In the genomic region with DNA sequence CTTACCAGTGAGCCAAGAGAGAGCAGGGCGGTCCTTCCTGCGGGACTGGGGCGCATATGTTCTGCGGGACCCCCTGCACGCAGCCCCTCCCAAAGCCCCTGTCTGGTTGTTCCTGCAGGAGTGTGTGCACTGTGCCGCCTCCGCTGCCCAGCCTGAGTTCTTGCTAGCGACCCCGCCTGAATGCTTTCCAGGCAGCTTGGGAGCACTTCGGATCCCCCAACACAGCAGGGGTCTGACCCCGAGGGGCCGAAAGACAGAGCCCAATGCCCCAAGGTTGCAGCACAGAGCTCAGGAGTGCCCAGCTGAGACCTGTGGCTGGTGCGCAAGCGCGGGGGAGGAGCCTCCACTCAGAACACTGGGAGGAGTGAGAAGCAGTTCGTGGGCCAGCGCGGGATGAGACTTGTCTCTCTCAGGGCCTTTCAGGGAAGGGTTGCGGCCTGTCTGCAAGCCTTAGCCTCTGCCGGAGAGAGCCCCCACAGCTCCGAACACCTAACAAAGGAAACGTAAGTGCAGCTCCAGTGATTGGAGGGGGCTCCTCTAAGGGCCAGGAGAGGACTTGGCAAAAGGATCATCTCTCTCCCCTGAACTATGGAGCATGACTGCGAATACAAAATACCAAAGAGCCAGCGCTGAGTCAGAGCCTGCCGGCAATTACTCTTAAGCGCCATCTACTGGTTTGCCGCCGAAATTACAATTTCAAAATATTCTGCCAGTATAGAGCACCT, we compare ENCODE assay signal across 1 cellular context.
A peak's percentile ranks its signal among the peaks of the same experiment; 100 is the strongest.
TF ChIP-seq lines count a peak whose summit lies in the region.

No MANE protein-coding gene starts in this region.

TF ChIP-seq in GM12878, 131 proteins besides CTCF, POLR2A, EP300 and RAD21 (continued from another document and continues in another):
- TF ChIP-seq ZNF687 (IDR thresholded peaks at IDR 0.05), result peak; percentile 50; the same call in 1 of the 2 replicates
- no peak for TF ChIP-seq TARDBP (IDR thresholded peaks at IDR 0.05; ENCODE audit: borderline replicate concordance)
- peak; percentile 67 for TF ChIP-seq ATF7 (IDR thresholded peaks at IDR 0.05; ENCODE audit: low read depth)
- TF ChIP-seq, protein P1, sequence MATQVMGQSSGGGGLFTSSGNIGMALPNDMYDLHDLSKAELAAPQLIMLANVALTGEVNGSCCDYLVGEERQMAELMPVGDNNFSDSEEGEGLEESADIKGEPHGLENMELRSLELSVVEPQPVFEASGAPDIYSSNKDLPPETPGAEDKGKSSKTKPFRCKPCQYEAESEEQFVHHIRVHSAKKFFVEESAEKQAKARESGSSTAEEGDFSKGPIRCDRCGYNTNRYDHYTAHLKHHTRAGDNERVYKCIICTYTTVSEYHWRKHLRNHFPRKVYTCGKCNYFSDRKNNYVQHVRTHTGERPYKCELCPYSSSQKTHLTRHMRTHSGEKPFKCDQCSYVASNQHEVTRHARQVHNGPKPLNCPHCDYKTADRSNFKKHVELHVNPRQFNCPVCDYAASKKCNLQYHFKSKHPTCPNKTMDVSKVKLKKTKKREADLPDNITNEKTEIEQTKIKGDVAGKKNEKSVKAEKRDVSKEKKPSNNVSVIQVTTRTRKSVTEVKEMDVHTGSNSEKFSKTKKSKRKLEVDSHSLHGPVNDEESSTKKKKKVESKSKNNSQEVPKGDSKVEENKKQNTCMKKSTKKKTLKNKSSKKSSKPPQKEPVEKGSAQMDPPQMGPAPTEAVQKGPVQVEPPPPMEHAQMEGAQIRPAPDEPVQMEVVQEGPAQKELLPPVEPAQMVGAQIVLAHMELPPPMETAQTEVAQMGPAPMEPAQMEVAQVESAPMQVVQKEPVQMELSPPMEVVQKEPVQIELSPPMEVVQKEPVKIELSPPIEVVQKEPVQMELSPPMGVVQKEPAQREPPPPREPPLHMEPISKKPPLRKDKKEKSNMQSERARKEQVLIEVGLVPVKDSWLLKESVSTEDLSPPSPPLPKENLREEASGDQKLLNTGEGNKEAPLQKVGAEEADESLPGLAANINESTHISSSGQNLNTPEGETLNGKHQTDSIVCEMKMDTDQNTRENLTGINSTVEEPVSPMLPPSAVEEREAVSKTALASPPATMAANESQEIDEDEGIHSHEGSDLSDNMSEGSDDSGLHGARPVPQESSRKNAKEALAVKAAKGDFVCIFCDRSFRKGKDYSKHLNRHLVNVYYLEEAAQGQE (IDR thresholded peaks at IDR 0.05; ENCODE audit: low read depth, low read length), result no peak
- 0 out of 2 replicates have a peak, but pooled peaks have one; percentile 41 for TF ChIP-seq MTA2 (IDR thresholded peaks at IDR 0.05; ENCODE audit: low read depth)
- TF ChIP-seq FOXK2 (IDR thresholded peaks at IDR 0.05), result no peak
- TF ChIP-seq CHD4 (IDR thresholded peaks at IDR 0.05), result no peak
- TF ChIP-seq IKZF1 (conservative IDR thresholded peaks at IDR 0.05), result peak; percentile 76
- no peak for TF ChIP-seq ZNF274 (IDR thresholded peaks at IDR 0.05; ENCODE audit: insufficient read depth, insufficient read length)
- TF ChIP-seq RELA (IDR thresholded peaks at IDR 0.05; ENCODE audit: borderline replicate concordance, partially characterized antibody), result no peak
- peak; percentile 54 for TF ChIP-seq JUNB (IDR thresholded peaks at IDR 0.05)
- peak; percentile 76 for TF ChIP-seq MLLT1 (IDR thresholded peaks at IDR 0.05)
- peak; percentile 94 for TF ChIP-seq NBN (IDR thresholded peaks at IDR 0.05)
- peak; percentile 84 for TF ChIP-seq POLR2AphosphoS5 (IDR thresholded peaks at IDR 0.05; ENCODE audit: low read length)
- TF ChIP-seq DPF2 (IDR thresholded peaks at IDR 0.05), result peak; percentile 46; the same call in 1 of the 2 replicates
- no peak for TF ChIP-seq SUPT20H (IDR thresholded peaks at IDR 0.05; ENCODE audit: borderline replicate concordance, control insufficient read depth, low read depth, low read length)
- 0 out of 2 replicates have a peak, but pooled peaks have one; percentile 89 for TF ChIP-seq RB1 (IDR thresholded peaks at IDR 0.05; ENCODE audit: borderline replicate concordance)
- TF ChIP-seq, protein P2, sequence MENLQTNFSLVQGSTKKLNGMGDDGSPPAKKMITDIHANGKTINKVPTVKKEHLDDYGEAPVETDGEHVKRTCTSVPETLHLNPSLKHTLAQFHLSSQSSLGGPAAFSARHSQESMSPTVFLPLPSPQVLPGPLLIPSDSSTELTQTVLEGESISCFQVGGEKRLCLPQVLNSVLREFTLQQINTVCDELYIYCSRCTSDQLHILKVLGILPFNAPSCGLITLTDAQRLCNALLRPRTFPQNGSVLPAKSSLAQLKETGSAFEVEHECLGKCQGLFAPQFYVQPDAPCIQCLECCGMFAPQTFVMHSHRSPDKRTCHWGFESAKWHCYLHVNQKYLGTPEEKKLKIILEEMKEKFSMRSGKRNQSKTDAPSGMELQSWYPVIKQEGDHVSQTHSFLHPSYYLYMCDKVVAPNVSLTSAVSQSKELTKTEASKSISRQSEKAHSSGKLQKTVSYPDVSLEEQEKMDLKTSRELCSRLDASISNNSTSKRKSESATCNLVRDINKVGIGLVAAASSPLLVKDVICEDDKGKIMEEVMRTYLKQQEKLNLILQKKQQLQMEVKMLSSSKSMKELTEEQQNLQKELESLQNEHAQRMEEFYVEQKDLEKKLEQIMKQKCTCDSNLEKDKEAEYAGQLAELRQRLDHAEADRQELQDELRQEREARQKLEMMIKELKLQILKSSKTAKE (IDR thresholded peaks at IDR 0.05; ENCODE audit: low read depth, poor library complexity, severe bottlenecking), result peak; percentile 48
- no peak for TF ChIP-seq ZNF384 (IDR thresholded peaks at IDR 0.05; ENCODE audit: borderline replicate concordance, low read depth, low read length)
- TF ChIP-seq FOXM1 (IDR thresholded peaks at IDR 0.05; ENCODE audit: low read depth, low read length), result no peak
- TF ChIP-seq, protein P3, sequence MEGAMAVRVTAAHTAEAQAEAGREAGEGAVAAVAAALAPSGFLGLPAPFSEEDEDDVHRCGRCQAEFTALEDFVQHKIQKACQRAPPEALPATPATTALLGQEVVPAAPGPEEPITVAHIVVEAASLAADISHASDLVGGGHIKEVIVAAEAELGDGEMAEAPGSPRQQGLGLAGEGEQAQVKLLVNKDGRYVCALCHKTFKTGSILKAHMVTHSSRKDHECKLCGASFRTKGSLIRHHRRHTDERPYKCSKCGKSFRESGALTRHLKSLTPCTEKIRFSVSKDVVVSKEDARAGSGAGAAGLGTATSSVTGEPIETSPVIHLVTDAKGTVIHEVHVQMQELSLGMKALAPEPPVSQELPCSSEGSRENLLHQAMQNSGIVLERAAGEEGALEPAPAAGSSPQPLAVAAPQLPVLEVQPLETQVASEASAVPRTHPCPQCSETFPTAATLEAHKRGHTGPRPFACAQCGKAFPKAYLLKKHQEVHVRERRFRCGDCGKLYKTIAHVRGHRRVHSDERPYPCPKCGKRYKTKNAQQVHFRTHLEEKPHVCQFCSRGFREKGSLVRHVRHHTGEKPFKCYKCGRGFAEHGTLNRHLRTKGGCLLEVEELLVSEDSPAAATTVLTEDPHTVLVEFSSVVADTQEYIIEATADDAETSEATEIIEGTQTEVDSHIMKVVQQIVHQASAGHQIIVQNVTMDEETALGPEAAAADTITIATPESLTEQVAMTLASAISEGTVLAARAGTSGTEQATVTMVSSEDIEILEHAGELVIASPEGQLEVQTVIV (IDR thresholded peaks at IDR 0.05; ENCODE audit: borderline replicate concordance, partially characterized antibody), result no peak
- TF ChIP-seq MEF2B (IDR thresholded peaks at IDR 0.05; ENCODE audit: partially characterized antibody, poor library complexity, severe bottlenecking), result no peak
- no peak for TF ChIP-seq ZNF217 (IDR thresholded peaks at IDR 0.05)
- no peak for TF ChIP-seq ZNF24 (IDR thresholded peaks at IDR 0.05)
- TF ChIP-seq CBX3 (IDR thresholded peaks at IDR 0.05; ENCODE audit: borderline replicate concordance, low read depth), result no peak
- TF ChIP-seq SPI1 (IDR thresholded peaks at IDR 0.05; ENCODE audit: borderline replicate concordance, insufficient read depth, low read depth, low read length), result no peak
- TF ChIP-seq PAX5 (IDR thresholded peaks at IDR 0.05; ENCODE audit: borderline replicate concordance, low read depth, low read length), result peak; percentile 84
- TF ChIP-seq ZNF207 (IDR thresholded peaks at IDR 0.05; ENCODE audit: borderline replicate concordance), result peak; percentile 44; the same call in 1 of the 2 replicates
- peak; percentile 75 for TF ChIP-seq KLF5 (IDR thresholded peaks at IDR 0.05; ENCODE audit: partially characterized antibody)
- TF ChIP-seq YY1 (IDR thresholded peaks at IDR 0.05; ENCODE audit: low read depth, low read length), result 0 out of 2 replicates have a peak, but pooled peaks have one; percentile 66
- TF ChIP-seq CBFB (IDR thresholded peaks at IDR 0.05; ENCODE audit: low read depth), result peak; percentile 58
- peak; percentile 64 to 71; a peak in 1 of 4 replicates for TF ChIP-seq IKZF2 (IDR thresholded peaks at IDR 0.05)
- TF ChIP-seq ZNF592 (IDR thresholded peaks at IDR 0.05), result no peak
- 0 out of 2 replicates have a peak, but pooled peaks have one; percentile 51 for TF ChIP-seq WRNIP1 (IDR thresholded peaks at IDR 0.05; ENCODE audit: borderline replicate concordance, low read depth, low read length)
- no peak for TF ChIP-seq ZBED1 (IDR thresholded peaks at IDR 0.05; ENCODE audit: borderline replicate concordance)
- no peak for TF ChIP-seq STAT3 (IDR thresholded peaks at IDR 0.05; ENCODE audit: low read depth, low read length)
- peak; percentile 13; the same call in 1 of the 2 replicates for TF ChIP-seq TCF12 (IDR thresholded peaks at IDR 0.05; ENCODE audit: low read depth, low read length)
- TF ChIP-seq NR2C1 (IDR thresholded peaks at IDR 0.05), result no peak
- no peak for TF ChIP-seq CREB1 (IDR thresholded peaks at IDR 0.05; ENCODE audit: low read depth)
- TF ChIP-seq NRF1 (conservative IDR thresholded peaks at IDR 0.05; ENCODE audit: low read depth, low read length), result peak; percentile 85
- TF ChIP-seq RUNX3 (IDR thresholded peaks at IDR 0.05; ENCODE audit: low read length), result 0 out of 2 replicates have a peak, but pooled peaks have one; percentile 37
- TF ChIP-seq POU2F2 (IDR thresholded peaks at IDR 0.05; ENCODE audit: borderline replicate concordance, low read depth, low read length), result 0 out of 3 replicates have a peak, but pooled peaks have one; percentile 41
- TF ChIP-seq MAX (IDR thresholded peaks at IDR 0.05; ENCODE audit: low read depth, low read length), result no peak
